In the genomic region with DNA sequence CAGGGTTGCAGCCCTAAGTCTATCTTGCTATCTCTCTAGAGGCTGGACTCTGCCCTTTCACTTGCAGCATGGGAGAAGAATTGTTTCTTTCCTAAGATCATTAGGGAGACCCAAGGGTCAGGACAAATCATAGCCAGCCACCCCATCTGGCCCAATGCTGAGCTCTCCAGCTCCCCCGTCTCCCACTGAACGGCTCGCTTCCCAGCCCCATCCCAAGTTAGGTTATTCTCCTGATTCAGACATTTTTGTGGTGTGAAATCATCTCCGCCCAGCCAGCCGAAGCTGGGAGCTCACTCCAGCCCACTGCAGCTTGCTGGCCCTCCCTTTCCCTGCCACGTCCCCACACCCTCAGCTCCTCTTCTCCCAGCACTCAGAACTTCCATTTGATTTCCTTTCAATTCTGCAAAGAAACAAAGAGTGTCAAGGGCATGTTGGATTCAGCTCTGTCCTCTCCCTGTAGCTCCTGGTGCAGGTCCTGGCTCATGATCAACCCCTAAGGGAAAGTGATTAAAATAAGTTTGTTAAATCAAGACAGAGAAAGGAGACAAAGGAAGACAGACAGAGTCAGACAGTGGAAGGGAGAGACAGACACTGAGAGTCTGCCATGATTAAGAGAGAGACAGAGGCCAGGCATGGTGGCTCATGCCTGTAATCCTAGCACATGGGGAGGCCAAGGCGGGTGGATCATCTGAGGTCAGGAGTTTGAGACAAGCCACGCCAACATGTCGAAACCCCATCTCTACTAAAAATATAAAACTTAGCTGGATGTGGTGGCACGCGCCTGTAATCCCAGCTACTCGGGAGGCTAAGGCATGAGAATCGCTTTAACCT, we compare ENCODE assay signal across 9 cellular contexts. TPM values are rescaled to one million over a fixed set of nuclear protein-coding genes. Genes with fewer than 3 reads are reported as not detected.
DNase-seq lines count a peak whose midpoint lies in the region; ATAC-seq, FAIRE-seq and TF ChIP-seq lines count a peak whose summit lies in the region.
"Had no signal": no experiment of that assay in that cellular context is flagged by ENCODE, and none has a peak within 500 bp of the region (broad histone marks: within the 10 kb centered on the region; RNA-seq: fewer than 3 reads in every experiment).

No MANE protein-coding gene starts in this region.

- no peak overlapping the region for H3K4me3 ChIP-seq in pancreas

- intact Hi-C loops in pancreas (cut with DNase I) = no loop called here

- 75 to 78% methylated on average over 13 of the region's 13 CpGs for WGBS in pancreas, 2 donors

- H3K9me3 ChIP-seq in pancreas = no peaks in the 10 kb centered on the region

- H3K27ac Mint-ChIP-seq in activated T-cell treated with anti-CD3 and anti-CD28 coated beads, Interleukin-2, amount 50 U/mL, for 72 hours = no peak overlapping the region

- H3K4me1 ChIP-seq in pancreas = no peaks in the 10 kb centered on the region

- H3K4me1 Mint-ChIP-seq in activated T-cell treated with anti-CD3 and anti-CD28 coated beads, Interleukin-2, amount 50 U/mL, for 72 hours (ENCODE audit: low read depth) = no peaks in the 10 kb centered on the region

- no peaks in the 10 kb centered on the region for H3K36me3 ChIP-seq in pancreas

- no peaks in the 10 kb centered on the region for H3K9me3 Mint-ChIP-seq in activated T-cell treated with anti-CD3 and anti-CD28 coated beads, Interleukin-2, amount 50 U/mL, for 72 hours

- no peaks in the 10 kb centered on the region for H3K36me3 Mint-ChIP-seq in activated T-cell treated with anti-CD3 and anti-CD28 coated beads, Interleukin-2, amount 50 U/mL, for 72 hours (ENCODE audit: insufficient read depth in 2 of 2)

- peak overlapping the region in 2 of 4 donors; percentile 1 to 33 for H3K27ac ChIP-seq in pancreas

- H3K27me3 ChIP-seq in pancreas = no peaks in the 10 kb centered on the region

- ATAC-seq in pancreas = peak in 3 of 4 donors; percentile 67 to 74 (median 68)
- ATAC-seq in HG03045 (IDR thresholded peaks at IDR 0.05; ENCODE audit: unreplicated experiment) = no peak
- ATAC-seq in activated T-cell treated with anti-CD3 and anti-CD28 coated beads, Interleukin-2, amount 50 U/mL, for 72 hours (replicated peaks in 1 of 2) = no peak

- peaks cover 7% of the 10 kb centered on the region for H3K27me3 Mint-ChIP-seq in activated T-cell treated with anti-CD3 and anti-CD28 coated beads, Interleukin-2, amount 50 U/mL, for 72 hours (ENCODE audit: low read depth)

- FAIRE-seq in pancreas (lab: Jason Lieb, UNC) = no peak

- H3K4me3 Mint-ChIP-seq in activated T-cell treated with anti-CD3 and anti-CD28 coated beads, Interleukin-2, amount 50 U/mL, for 72 hours = no peak overlapping the region

- no peak for TF ChIP-seq CTCF in pancreas (IDR thresholded peaks at IDR 0.05)

- DNase-seq in COLO829 (ENCODE audit: low spot score) (peak; percentile 44), SW480 (ENCODE audit: low spot score) (peak; percentile 56), foreskin melanocyte (peak; percentile 75), pancreas (peak in 4 of 6 donors; percentile 17 to 45 (median 29)), COR-L47 (lab: John Stamatoyannopoulos, UW) (no peak)
- no peak for DNase-seq in activated CD4-positive, alpha-beta T cell treated with anti-CD3 and anti-CD28 coated beads, Interleukin-2, amount 50 U/mL, for 48 hours
- DNase-seq in activated T-cell treated with anti-CD3 and anti-CD28 coated beads, Interleukin-2, amount 50 U/mL, for 72 hours = no peak
- DNase-seq: NCI-H748 treated with DMSO at 0.1 percent for 48 hours had no signal

RNA-seq across cellular contexts. Expression of a gene that starts 12.6 kb away (rescaled TPM):
- 100 to 1,000 TPM in 3 of 6 donors, 10 to 100 TPM in 3; 35.5 to 608 (median 86.6) TPM for total RNA-seq in pancreas
- polyA plus RNA-seq in pancreas = 10 to 100 TPM; 27.2 to 57.1 TPM
- total RNA-seq in activated T-cell treated with anti-CD3 and anti-CD28 coated beads, Interleukin-2, amount 50 U/mL, for 72 hours = not detected

RNA-seq across cellular contexts. Expression of a gene that starts 59.1 kb away (rescaled TPM):
- 10 to 100 TPM; 12.9 to 30.5 (median 18.6) TPM for total RNA-seq in pancreas
- polyA plus RNA-seq in pancreas = 10 to 100 TPM; 49.9 to 63.2 TPM
- 10 to 100 TPM; 56.1 to 68.0 TPM for total RNA-seq in activated T-cell treated with anti-CD3 and anti-CD28 coated beads, Interleukin-2, amount 50 U/mL, for 72 hours

Comparison
In these comparisons a context has a peak if more than half of its experiments do, and no peak if none do; other contexts are left out.
1. DNase-seq: peak in COLO829 (single experiment), SW480 (single experiment), foreskin melanocyte (single experiment) and pancreas (4 of 6); none in COR-L47 (single experiment), activated CD4-positive, alpha-beta T cell treated with anti-CD3 and anti-CD28 coated beads, Interleukin-2, amount 50 U/mL, for 48 hours (0 of 2) and activated T-cell treated with anti-CD3 and anti-CD28 coated beads, Interleukin-2, amount 50 U/mL, for 72 hours (0 of 2).
2. ATAC-seq: peak in pancreas (3 of 4); none in HG03045 (single experiment) and activated T-cell treated with anti-CD3 and anti-CD28 coated beads, Interleukin-2, amount 50 U/mL, for 72 hours (0 of 2).
3. RNA of a gene that starts 12.6 kb away (total RNA-seq): 35.5 to 608 TPM in pancreas; not detected in activated T-cell treated with anti-CD3 and anti-CD28 coated beads, Interleukin-2, amount 50 U/mL, for 72 hours; every median in the first group is over 10 times any median in the second.